1 cellular context compared by ENCODE assay signal in genomic region chr16:28936784-28937155, GRCh38.
TF ChIP-seq lines count a peak whose summit lies in the region.

No MANE protein-coding gene starts in this region.

TF ChIP-seq in A549, 52 proteins besides CTCF, POLR2A, EP300 and RAD21:
- TF ChIP-seq FOXS1 (CRISPR knock-in tag; IDR thresholded peaks at IDR 0.05) (no peak), HDAC2 (IDR thresholded peaks at IDR 0.05) (no peak), HOXB13 (CRISPR knock-in tag; IDR thresholded peaks at IDR 0.05; ENCODE audit: low read depth) (no peak), NPAS2 (CRISPR knock-in tag; IDR thresholded peaks at IDR 0.05; ENCODE audit: borderline replicate concordance) (no peak), MAX (IDR thresholded peaks at IDR 0.05) (no peak), KDM1A (IDR thresholded peaks at IDR 0.05; ENCODE audit: low read depth) (no peak), HMGXB4 (CRISPR knock-in tag; IDR thresholded peaks at IDR 0.05; ENCODE audit: borderline replicate concordance) (no peak), ZNF302 (CRISPR knock-in tag; IDR thresholded peaks at IDR 0.05) (no peak)
